Comparison of ENCODE assay signal across 20 cellular contexts in the genomic region with DNA sequence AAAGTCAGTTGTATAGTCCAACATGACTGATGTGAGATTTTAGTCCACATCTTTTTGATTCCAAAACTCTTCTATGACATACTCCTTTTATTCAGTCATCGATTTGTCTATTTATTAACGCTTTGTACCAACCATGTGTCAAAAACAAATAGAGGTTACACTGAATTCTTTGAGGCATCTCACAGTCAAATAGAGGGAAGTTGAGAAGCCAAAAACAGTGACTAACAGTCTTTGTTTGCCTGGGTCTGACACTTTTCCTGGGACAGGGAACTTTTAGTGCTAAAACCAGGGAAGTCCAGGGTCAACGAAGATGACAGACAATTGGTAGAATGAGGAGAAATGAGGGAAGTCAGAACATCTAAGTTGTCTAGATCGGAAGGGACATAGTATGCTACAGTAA.
DNase-seq lines count a peak whose midpoint lies in the region; ATAC-seq, FAIRE-seq and TF ChIP-seq lines count a peak whose summit lies in the region.
"Had no signal": no experiment of that assay in that cellular context is flagged by ENCODE, and none has a peak within 500 bp of the region (broad histone marks: within the 10 kb centered on the region; RNA-seq: fewer than 3 reads in every experiment).

No MANE protein-coding gene starts in this region.

- no peak for DNase-seq in A549 (ENCODE audit: low read depth in 1 of 2, low spot score in 1 of 2)
- DNase-seq in PC-3 = peak; percentile 56
- no peak for DNase-seq in endothelial cell of umbilical vein (ENCODE audit: low read depth, low spot score)
- peak; percentile 35 for DNase-seq in renal cortical epithelial cell (ENCODE audit: low read depth)
- DNase-seq in AG20443 (ENCODE audit: low spot score) = no peak
- DNase-seq in SJCRH30 = no peak
- no peak for DNase-seq in SHP77 treated with DMSO at 0.1 percent for 48 hours (lab: John Stamatoyannopoulos, UW)
- DNase-seq: 8988T; CD4-positive, CD25-positive, alpha-beta regulatory T cell; CD8-positive, alpha-beta memory T cell; DMS79; EL; GDM1; H9 had no signal

- H3K9me2 ChIP-seq in PC-3 (replicated peaks; ENCODE audit: low read length) = no peaks in the 10 kb centered on the region

- H3K9me3 ChIP-seq in A549 (no peaks in the 10 kb centered on the region), PC-3 (ENCODE audit: low read length) (no peaks in the 10 kb centered on the region), endothelial cell of umbilical vein (replicated peaks; ENCODE audit: control insufficient read depth, insufficient read depth, low read length) (no peaks in the 10 kb centered on the region), SJCRH30 (replicated peaks) (no peaks in the 10 kb centered on the region)
- H3K9me3 ChIP-seq: BLaER1 had no signal

- H2AFZ ChIP-seq in PC-3 (ENCODE audit: low read length) (no peak overlapping the region), endothelial cell of umbilical vein (ENCODE audit: low read depth, low read length) (no peak overlapping the region)
- H2AFZ ChIP-seq: GM23338 had no signal

- peaks cover 4% of the 10 kb centered on the region for H3F3A ChIP-seq in PC-3 (ENCODE audit: low read length, unreplicated experiment)

- H3K9ac ChIP-seq in PC-3 (ENCODE audit: low read length) (peak overlapping the region; percentile 75), endothelial cell of umbilical vein (replicated peaks; ENCODE audit: extremely low read depth, insufficient read depth, low read length) (no peak overlapping the region)
- H3K9ac ChIP-seq: BLaER1 had no signal

- POLR2A ChIA-PET in A549 (lab: Yijun Ruan, JAX) = no interaction called here
- POLR2A ChIA-PET in PC-3 (lab: Charles Lee; ENCODE audit: unreplicated experiment) = no interaction called here
- POLR2A ChIA-PET in endothelial cell of umbilical vein (lab: Charles Lee) = no interaction called here

- H3K9me1 ChIP-seq in endothelial cell of umbilical vein (replicated peaks; ENCODE audit: control insufficient read depth, extremely low read depth, insufficient read depth, low read length) = no peaks in the 10 kb centered on the region

- intact Hi-C loops in PC-3 (cut with micrococcal nuclease) = loop anchor here (2.0 to 5.0 kb wide), 2 partner anchors 16 to 34 kb away; no protein-coding TSS in a partner anchor
- intact Hi-C loops in endothelial cell of umbilical vein (cut with micrococcal nuclease) = no loop called here

- H3K79me2 ChIP-seq in PC-3 (ENCODE audit: low read length) (no peaks in the 10 kb centered on the region), endothelial cell of umbilical vein (ENCODE audit: control insufficient read depth, insufficient read depth, low read length) (no peaks in the 10 kb centered on the region)

- peak overlapping the region; percentile 55 for H3K4me2 ChIP-seq in A549
- peak overlapping the region; percentile 27; the same call in 1 of the 2 replicates for H3K4me2 ChIP-seq in PC-3 (ENCODE audit: low read length)
- no peak overlapping the region for H3K4me2 ChIP-seq in endothelial cell of umbilical vein (ENCODE audit: insufficient read depth, low read length)
- H3K4me2 ChIP-seq: BLaER1, GM23338 had no signal

- H4K20me1 ChIP-seq in PC-3 (ENCODE audit: low read length) = no peaks in the 10 kb centered on the region
- no peaks in the 10 kb centered on the region for H4K20me1 ChIP-seq in endothelial cell of umbilical vein (replicated peaks; ENCODE audit: control insufficient read depth, extremely low read depth, insufficient read depth, low read length)
- H4K20me1 ChIP-seq: BLaER1 had no signal

- H3K27me3 ChIP-seq in PC-3 (ENCODE audit: low read length) = no peaks in the 10 kb centered on the region
- no peaks in the 10 kb centered on the region for H3K27me3 ChIP-seq in endothelial cell of umbilical vein (ENCODE audit: control insufficient read depth in 2 of 2, insufficient read depth in 2 of 2, low read length in 2 of 2)
- no peaks in the 10 kb centered on the region for H3K27me3 ChIP-seq in SJCRH30
- H3K27me3 ChIP-seq: BLaER1 had no signal

- H3K4me1 ChIP-seq in A549 = peaks cover 33% of the 10 kb centered on the region; the same call in 2 of the 3 replicates
- H3K4me1 ChIP-seq in PC-3 (ENCODE audit: insufficient read depth, low read length) = peaks cover 48% of the 10 kb centered on the region
- H3K4me1 ChIP-seq in endothelial cell of umbilical vein (ENCODE audit: control insufficient read depth, extremely low read depth, insufficient read depth, low read length) = no peaks in the 10 kb centered on the region
- no peaks in the 10 kb centered on the region for H3K4me1 ChIP-seq in SJCRH30

- CTCF ChIA-PET in A549 (lab: Yijun Ruan, JAX) (no interaction called here), PC-3 (lab: Charles Lee) (no interaction called here), endothelial cell of umbilical vein (lab: Charles Lee) (no interaction called here)

- peak overlapping the region in 1 of 2 experiments; percentile 61; a peak in 2 of 6 replicates for H3K27ac ChIP-seq in A549
- peak overlapping the region; percentile 92 for H3K27ac ChIP-seq in PC-3 (ENCODE audit: low read length)
- no peak overlapping the region for H3K27ac ChIP-seq in endothelial cell of umbilical vein (ENCODE audit: insufficient read depth, low read depth, low read length)
- no peak overlapping the region for H3K27ac ChIP-seq in SJCRH30
- H3K27ac ChIP-seq: BLaER1, C4-2B had no signal

- no peak for TF ChIP-seq RAD21 in A549 (conservative IDR thresholded peaks at IDR 0.05 in 1 of 2, IDR thresholded peaks at IDR 0.05 in 1 of 2)

- H3K4me3 ChIP-seq in A549 = no peak overlapping the region
- H3K4me3 ChIP-seq in PC-3 (ENCODE audit: low read length) = no peak overlapping the region
- no peak overlapping the region for H3K4me3 ChIP-seq in endothelial cell of umbilical vein (replicated peaks in 1 of 3; ENCODE audit: insufficient read depth in 1 of 3, low read depth in 1 of 3, low read length in 3 of 3)
- no peak overlapping the region for H3K4me3 ChIP-seq in SJCRH30
- H3K4me3 ChIP-seq: BLaER1, GM12878, GM23338 had no signal

- ATAC-seq in A549 (no peak), PC-3 (peak; percentile 62)
- ATAC-seq: GM12878, GM23338, HCT116 had no signal

- TF ChIP-seq POLR2A in A549 (IDR thresholded peaks at IDR 0.05; ENCODE audit: low read length) (no peak), endothelial cell of umbilical vein (IDR thresholded peaks at IDR 0.05; ENCODE audit: low read depth, low read length) (no peak)

- 9% methylated on average over 4 of the region's 4 CpGs for WGBS in A549 (ENCODE audit: missing lambda C conversion rate)

- TF ChIP-seq CTCF in A549 (IDR thresholded peaks at IDR 0.05) = no peak
- no peak for TF ChIP-seq CTCF in PC-3 (conservative IDR thresholded peaks at IDR 0.05; ENCODE audit: low read depth, low read length)
- no peak for TF ChIP-seq CTCF in endothelial cell of umbilical vein (IDR thresholded peaks at IDR 0.05; ENCODE audit: extremely low read depth in 1 of 2, insufficient read depth in 1 of 2, low read depth in 1 of 2, low read length in 2 of 2)

- no peak for TF ChIP-seq EP300 in A549 (IDR thresholded peaks at IDR 0.05)

- dilution Hi-C loops in endothelial cell of umbilical vein (cut with MboI; ENCODE audit: extremely low pct_ligation_motif_present, low sequenced_read_pairs) = no loop called here

- BruUV-seq in PC-3 (replicated peaks; lab: Mats Ljungman, UMichigan) (no TSS peak), endothelial cell of umbilical vein (replicated peaks; lab: Mats Ljungman, UMichigan) (no TSS peak)

- FAIRE-seq in A549 (lab: Jason Lieb, UNC) = no peak
- FAIRE-seq in endothelial cell of umbilical vein (lab: Jason Lieb, UNC) = peak; percentile 58
- FAIRE-seq: GM12878, GM19239 had no signal

- H3K36me3 ChIP-seq in PC-3 (ENCODE audit: low read depth, low read length) (no peaks in the 10 kb centered on the region), endothelial cell of umbilical vein (ENCODE audit: control insufficient read depth in 2 of 2, extremely low read depth in 1 of 2, insufficient read depth in 2 of 2, low read length in 2 of 2) (no peaks in the 10 kb centered on the region), SJCRH30 (no peaks in the 10 kb centered on the region)
- H3K36me3 ChIP-seq: BLaER1 had no signal

TF ChIP-seq in A549, 52 proteins besides CTCF, POLR2A, EP300 and RAD21 (continues in another document):
- TF ChIP-seq RCOR1 (IDR thresholded peaks at IDR 0.05; ENCODE audit: low read depth, low read length) (no peak), FOSB (CRISPR knock-in tag; IDR thresholded peaks at IDR 0.05) (no peak), PHF8 (IDR thresholded peaks at IDR 0.05; ENCODE audit: borderline replicate concordance, low read depth) (no peak), CBX2 (IDR thresholded peaks at IDR 0.05; ENCODE audit: borderline replicate concordance, low read depth) (no peak), HDAC2 (IDR thresholded peaks at IDR 0.05) (no peak), HOXB13 (CRISPR knock-in tag; IDR thresholded peaks at IDR 0.05; ENCODE audit: low read depth) (no peak), CEBPB (IDR thresholded peaks at IDR 0.05) (no peak)

TF ChIP-seq in endothelial cell of umbilical vein, 7 proteins besides CTCF, POLR2A, EP300 and RAD21:
- TF ChIP-seq MAX (IDR thresholded peaks at IDR 0.05; ENCODE audit: insufficient read depth, insufficient read length) (no peak), POLR2AphosphoS5 (IDR thresholded peaks at IDR 0.05; ENCODE audit: insufficient read depth, low read depth, low read length) (no peak), GATA2 (IDR thresholded peaks at IDR 0.05; ENCODE audit: insufficient read depth, insufficient read length, low read depth, low read length) (no peak), JUN (IDR thresholded peaks at IDR 0.05; ENCODE audit: borderline replicate concordance, insufficient read depth, insufficient read length, low read depth) (no peak), FOS (IDR thresholded peaks at IDR 0.05; ENCODE audit: borderline replicate concordance, insufficient read depth, low read length) (no peak), MYC (IDR thresholded peaks at IDR 0.05; ENCODE audit: low read depth, low read length) (no peak), EZH2 (IDR thresholded peaks at IDR 0.05; ENCODE audit: borderline replicate concordance, low read depth, low read length, severe bottlenecking) (no peak)

Comparison
In these comparisons a context has a peak if more than half of its experiments do, and no peak if none do; other contexts are left out.
1. DNase-seq: peak in PC-3 (single experiment) and renal cortical epithelial cell (single experiment); none in A549 (0 of 2), endothelial cell of umbilical vein (single experiment), AG20443 (single experiment), SJCRH30 (0 of 2) and SHP77 treated with DMSO at 0.1 percent for 48 hours (single experiment).